8 cellular contexts compared by ENCODE assay signal in the genomic region with DNA sequence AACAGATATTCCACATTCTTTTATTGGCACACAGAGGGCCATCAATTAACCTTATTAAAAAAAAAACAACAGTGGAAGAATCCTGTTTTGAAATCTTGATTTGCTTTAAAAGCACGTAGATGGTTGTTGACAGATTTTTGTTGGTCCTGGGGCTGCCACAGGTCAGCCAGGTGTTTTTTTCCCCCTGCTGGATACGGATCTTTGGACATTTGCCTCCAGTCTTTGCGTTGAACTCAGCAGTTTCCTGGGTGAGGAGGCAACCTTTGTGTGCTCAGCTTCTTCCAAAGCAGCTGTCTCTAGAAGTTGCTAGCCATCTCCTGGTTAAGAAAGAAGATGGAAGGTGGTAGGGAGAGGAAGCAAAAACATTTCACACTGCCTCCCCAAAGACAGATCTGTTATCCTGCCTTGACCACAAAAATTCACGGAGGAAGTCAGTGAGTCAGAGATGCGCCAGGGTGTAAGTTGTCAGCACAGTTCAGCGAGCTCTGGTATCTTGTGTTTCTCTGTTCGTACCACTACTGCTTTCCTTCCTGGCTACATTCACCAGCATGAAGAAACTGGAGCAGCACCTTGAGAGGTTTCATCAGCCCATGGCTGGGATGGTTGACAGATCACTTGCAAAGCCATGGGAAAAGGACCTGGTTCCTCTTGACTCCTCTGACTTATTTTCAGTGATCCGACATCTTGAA.
A peak's percentile ranks its signal among the peaks of the same experiment; 100 is the strongest.
DNase-seq lines count a peak whose midpoint lies in the region; ATAC-seq and TF ChIP-seq lines count a peak whose summit lies in the region.

No MANE protein-coding gene starts in this region.

- ATAC-seq in HG02642 (IDR thresholded peaks at IDR 0.05; ENCODE audit: poor library complexity, unreplicated experiment): peak; percentile 64

- no peaks in the 10 kb centered on the region for H3K9me3 Mint-ChIP-seq in activated naive CD8-positive, alpha-beta T cell (ENCODE audit: low read depth)

- TF ChIP-seq CTCF in GM10248 (IDR thresholded peaks at IDR 0.05; ENCODE audit: control extremely low read depth, extremely low read depth, low read depth, missing control alignments): no peak

- peak overlapping the region; percentile 74 for H3K4me3 Mint-ChIP-seq in activated naive CD8-positive, alpha-beta T cell

- POLR2A ChIA-PET in GM10248 (lab: Yijun Ruan, JAX): no interaction called here

- CTCF ChIA-PET in GM10248 (lab: Yijun Ruan, JAX): no interaction called here

- DNase-seq in GM10248 (ENCODE audit: extremely low spot score) (peak; percentile 24), RPMI7951 (ENCODE audit: low read depth) (peak; percentile 94), myocyte (ENCODE audit: low read depth) (peak; percentile 84), NCI-H1436 (lab: John Stamatoyannopoulos, UW) (no peak), foreskin melanocyte (no peak), DMS153 (lab: John Stamatoyannopoulos, UW) (no peak)

- peaks cover 66% of the 10 kb centered on the region for H3K4me1 Mint-ChIP-seq in activated naive CD8-positive, alpha-beta T cell (ENCODE audit: low read depth)

- H3K27ac Mint-ChIP-seq in activated naive CD8-positive, alpha-beta T cell: peak overlapping the region; percentile 87

- H3K27me3 Mint-ChIP-seq in activated naive CD8-positive, alpha-beta T cell: no peaks in the 10 kb centered on the region

- H3K36me3 Mint-ChIP-seq in activated naive CD8-positive, alpha-beta T cell: peaks cover 3% of the 10 kb centered on the region

Comparison
In these comparisons a context has a peak if more than half of its experiments do, and no peak if none do; other contexts are left out.
1. DNase-seq: peak in GM10248 (single experiment), RPMI7951 (single experiment) and myocyte (single experiment); none in NCI-H1436 (single experiment), foreskin melanocyte (single experiment) and DMS153 (single experiment).